Comparison of ENCODE assay signal across 8 cellular contexts in the genomic region with DNA sequence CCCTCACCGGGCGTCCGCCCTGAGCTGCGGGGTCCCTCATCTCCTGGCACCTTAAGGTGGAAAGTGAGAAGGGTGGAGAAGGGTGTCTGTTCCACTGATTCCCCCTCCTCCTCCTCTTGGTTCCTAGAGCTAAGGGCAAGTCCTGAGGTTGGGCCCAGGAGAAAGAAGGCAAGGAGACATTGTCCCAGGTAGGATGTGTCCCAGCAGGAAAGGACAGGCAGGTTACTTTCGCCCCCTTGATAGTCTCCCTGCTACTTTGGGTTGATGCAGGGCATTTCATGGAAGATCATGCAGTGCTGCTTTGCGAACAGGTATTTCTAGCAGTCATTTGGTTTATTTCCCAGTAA. TPM values are rescaled to one million over a fixed set of nuclear protein-coding genes. Genes with fewer than 3 reads are reported as not detected.
DNase-seq lines count a peak whose midpoint lies in the region; ATAC-seq and TF ChIP-seq lines count a peak whose summit lies in the region.

No MANE protein-coding gene starts in this region.

- ATAC-seq in left cardiac atrium (no peak), memory B cell (ENCODE audit: low read depth) (no peak), upper lobe of right lung (no peak), HG02938 (IDR thresholded peaks at IDR 0.05; ENCODE audit: unreplicated experiment) (no peak)

- TF ChIP-seq CTCF in cardiac muscle cell (IDR thresholded peaks at IDR 0.05; ENCODE audit: low read depth, low read length) (no peak), colonic mucosa (IDR thresholded peaks at IDR 0.05) (no peak), upper lobe of right lung (IDR thresholded peaks at IDR 0.05) (no peak)

- intact Hi-C loops in left cardiac atrium (cut with DNase I): no loop called here
- intact Hi-C loops in colonic mucosa (cut with DNase I): no loop called here
- intact Hi-C loops in upper lobe of right lung (cut with DNase I): no loop called here

- no peak overlapping the region for H3K27ac Mint-ChIP-seq in memory B cell
- H3K27ac Mint-ChIP-seq in T-helper 2 cell treated with Interferon-gamma antibody and Interleukin-4, amounts not matched to agents 5 μg/mL and 100 μg/mL, for 36 hours: no peak overlapping the region

- H3K27ac ChIP-seq in cardiac muscle cell: no peak overlapping the region
- peak overlapping the region; percentile 80 for H3K27ac ChIP-seq in colonic mucosa
- H3K27ac ChIP-seq in upper lobe of right lung: peak overlapping the region; percentile 72

- H3K9me3 ChIP-seq in cardiac muscle cell (ENCODE audit: low read depth) (no peaks in the 10 kb centered on the region), colonic mucosa (no peaks in the 10 kb centered on the region), upper lobe of right lung (no peaks in the 10 kb centered on the region)

- DNase-seq in cardiac muscle cell (ENCODE audit: low read depth in 1 of 2, low spot score in 1 of 2) (no peak), left cardiac atrium (no peak), colonic mucosa (peak; percentile 46), memory B cell (ENCODE audit: low spot score in 2 of 2) (no peak), upper lobe of right lung (no peak), epidermal melanocyte (ENCODE audit: insufficient read length, low spot score) (no peak)
- DNase-seq in T-helper 2 cell treated with Interferon-gamma antibody and Interleukin-4, amounts not matched to agents 5 μg/mL and 100 μg/mL, for 36 hours (ENCODE audit: low spot score): no peak

- H3K27me3 Mint-ChIP-seq in memory B cell: peaks cover 7% of the 10 kb centered on the region
- H3K27me3 Mint-ChIP-seq in T-helper 2 cell treated with Interferon-gamma antibody and Interleukin-4, amounts not matched to agents 5 μg/mL and 100 μg/mL, for 36 hours (ENCODE audit: low read depth): peaks cover 28% of the 10 kb centered on the region

- peak overlapping the region; percentile 55 for H3K4me3 ChIP-seq in cardiac muscle cell
- H3K4me3 ChIP-seq in colonic mucosa: peak overlapping the region; percentile 65
- H3K4me3 ChIP-seq in upper lobe of right lung: peak overlapping the region; percentile 61

- peak overlapping the region; percentile 59 to 83 for H3K9ac ChIP-seq in colonic mucosa (ENCODE audit: low read depth in 2 of 2, low read length in 2 of 2)

- peaks cover 9% of the 10 kb centered on the region for H3K27me3 ChIP-seq in cardiac muscle cell
- H3K27me3 ChIP-seq in colonic mucosa: no peaks in the 10 kb centered on the region
- H3K27me3 ChIP-seq in upper lobe of right lung: peaks cover 16% of the 10 kb centered on the region

- H3K4me1 Mint-ChIP-seq in memory B cell: peaks cover 4% of the 10 kb centered on the region
- H3K4me1 Mint-ChIP-seq in T-helper 2 cell treated with Interferon-gamma antibody and Interleukin-4, amounts not matched to agents 5 μg/mL and 100 μg/mL, for 36 hours (ENCODE audit: low read depth): no peaks in the 10 kb centered on the region

- no peaks in the 10 kb centered on the region for H3K36me3 Mint-ChIP-seq in memory B cell
- no peaks in the 10 kb centered on the region for H3K36me3 Mint-ChIP-seq in T-helper 2 cell treated with Interferon-gamma antibody and Interleukin-4, amounts not matched to agents 5 μg/mL and 100 μg/mL, for 36 hours (ENCODE audit: low read depth)

- H3K9me3 Mint-ChIP-seq in memory B cell: peaks cover 3% of the 10 kb centered on the region
- H3K9me3 Mint-ChIP-seq in T-helper 2 cell treated with Interferon-gamma antibody and Interleukin-4, amounts not matched to agents 5 μg/mL and 100 μg/mL, for 36 hours: no peaks in the 10 kb centered on the region

- peak overlapping the region; percentile 68 for H3K4me3 Mint-ChIP-seq in memory B cell
- H3K4me3 Mint-ChIP-seq in T-helper 2 cell treated with Interferon-gamma antibody and Interleukin-4, amounts not matched to agents 5 μg/mL and 100 μg/mL, for 36 hours: no peak overlapping the region

- no peaks in the 10 kb centered on the region for H3K36me3 ChIP-seq in cardiac muscle cell
- H3K36me3 ChIP-seq in colonic mucosa: no peaks in the 10 kb centered on the region
- no peaks in the 10 kb centered on the region for H3K36me3 ChIP-seq in upper lobe of right lung

- H3K4me1 ChIP-seq in cardiac muscle cell (ENCODE audit: low read depth) (no peaks in the 10 kb centered on the region), colonic mucosa (no peaks in the 10 kb centered on the region), upper lobe of right lung (no peaks in the 10 kb centered on the region)

RNA-seq across cellular contexts. Expression of gene STEAP2, which starts 0.6 kb away (rescaled TPM):
- 2.9 and 3.4 TPM in 2 replicates for total RNA-seq in cardiac muscle cell
- 2.0 and 2.1 TPM in 2 replicates for polyA plus RNA-seq in cardiac muscle cell
- total RNA-seq in left cardiac atrium: 10 to 100 TPM; 22.0 to 28.2 TPM
- total RNA-seq in colonic mucosa: 10 to 100 TPM; 19.7 to 27.3 TPM
- 11.5 TPM for total RNA-seq in upper lobe of right lung

RNA-seq across cellular contexts. Expression of gene CFAP69, which starts 32.9 kb away (rescaled TPM):
- total RNA-seq in cardiac muscle cell: 4.3 and 19.2 TPM in 2 replicates
- 2.5 and 3.9 TPM in 2 replicates for polyA plus RNA-seq in cardiac muscle cell
- 1 to 10 TPM; 3.4 to 4.5 TPM for total RNA-seq in left cardiac atrium
- 1 to 10 TPM; 3.6 to 4.2 TPM for total RNA-seq in colonic mucosa
- 3.0 TPM for total RNA-seq in upper lobe of right lung

RNA-seq across cellular contexts. Expression of gene STEAP1, which starts 57.9 kb away (rescaled TPM):
- total RNA-seq in cardiac muscle cell (not detected in 2 replicates), left cardiac atrium (10 to 100 TPM in 1 of 2 donors, 1 to 10 TPM in 1; 6.1 to 12.0 TPM), colonic mucosa (10 to 100 TPM; 19.2 to 22.0 TPM), upper lobe of right lung (5.7 TPM)
- not detected in 2 replicates for polyA plus RNA-seq in cardiac muscle cell
